26 cellular contexts compared by ENCODE assay signal in the genomic region with DNA sequence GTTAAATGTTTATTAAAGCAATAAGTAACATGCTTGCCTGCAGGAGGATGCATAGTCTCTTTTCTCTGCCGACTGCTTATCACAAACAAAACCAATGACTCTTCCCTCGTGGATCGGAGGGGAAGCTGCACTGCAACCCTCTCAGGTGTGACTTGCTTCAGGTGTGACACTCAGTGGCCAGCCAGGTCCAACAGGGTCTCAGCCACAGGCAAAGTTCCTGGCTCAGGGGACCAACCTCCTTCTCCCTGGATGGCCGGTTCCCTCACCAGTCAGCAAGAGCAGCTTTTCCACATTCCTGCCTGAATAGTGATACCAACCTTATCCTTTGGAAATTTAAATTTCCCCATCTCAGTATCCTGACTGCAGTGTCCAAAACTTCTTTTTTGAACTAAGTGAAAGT.
"Had no signal": no experiment of that assay in that cellular context is flagged by ENCODE, and none has a peak within 500 bp of the region (broad histone marks: within the 10 kb centered on the region; RNA-seq: fewer than 3 reads in every experiment).

No MANE protein-coding gene starts in this region.

- ATAC-seq: naive thymus-derived CD8-positive, alpha-beta T cell; natural killer cell treated with Interleukin-12 subunit alpha and Interleukin-12 subunit beta and Interleukin-15 and Interleukin-18, amount 100 ng/mL, for 72 hours; pancreas; psoas muscle; right cardiac atrium; stimulated activated effector memory CD8-positive, alpha-beta T cell treated with anti-CD3 and anti-CD28 coated beads, Interleukin-12 subunit alpha, Interleukin-12 subunit beta, amount 100 ng/mL, for 72 hours; stimulated activated naive B cell treated with anti-CD40 and anti-IgM and Interleukin-4, amounts not matched to agents 10 μg/mL and 1 μg/mL and 100 μg/mL, for 72 hours had no signal

- H3K27me3 ChIP-seq: neutrophil, pancreas, right lobe of liver, sigmoid colon, stomach, suprapubic skin, testis, tibial nerve, upper lobe of left lung, vagina had no signal

- H3K27ac ChIP-seq: neutrophil, pancreas, psoas muscle, right lobe of liver, sigmoid colon, stomach, suprapubic skin, testis, tibial nerve, upper lobe of left lung, vagina had no signal

- H3K4me3 Mint-ChIP-seq: naive B cell; naive thymus-derived CD8-positive, alpha-beta T cell; natural killer cell treated with Interleukin-12 subunit alpha and Interleukin-12 subunit beta and Interleukin-15 and Interleukin-18, amount 100 ng/mL, for 72 hours; stimulated activated effector memory CD8-positive, alpha-beta T cell treated with anti-CD3 and anti-CD28 coated beads, Interleukin-12 subunit alpha, Interleukin-12 subunit beta, amount 100 ng/mL, for 72 hours; stimulated activated naive B cell treated with anti-CD40 and anti-IgM and Interleukin-4, amounts not matched to agents 10 μg/mL and 1 μg/mL and 100 μg/mL, for 72 hours; stimulated activated naive CD8-positive, alpha-beta T cell treated with anti-CD3 and anti-CD28 coated beads, Interleukin-15, Interleukin-2, amounts not matched to agents 100 ng/mL and 50 ng/mL, for 24 hours had no signal

- H3K4me1 Mint-ChIP-seq: naive B cell; naive thymus-derived CD8-positive, alpha-beta T cell; stimulated activated effector memory CD8-positive, alpha-beta T cell treated with anti-CD3 and anti-CD28 coated beads, Interleukin-12 subunit alpha, Interleukin-12 subunit beta, amount 100 ng/mL, for 72 hours; stimulated activated naive B cell treated with anti-CD40 and anti-IgM and Interleukin-4, amounts not matched to agents 10 μg/mL and 1 μg/mL and 100 μg/mL, for 72 hours had no signal

- H3K36me3 Mint-ChIP-seq: naive thymus-derived CD8-positive, alpha-beta T cell; natural killer cell treated with Interleukin-12 subunit alpha and Interleukin-12 subunit beta and Interleukin-15 and Interleukin-18, amount 100 ng/mL, for 72 hours; stimulated activated effector memory CD8-positive, alpha-beta T cell treated with anti-CD3 and anti-CD28 coated beads, Interleukin-12 subunit alpha, Interleukin-12 subunit beta, amount 100 ng/mL, for 72 hours had no signal

- H3K4me1 ChIP-seq: pancreas, psoas muscle, right lobe of liver, sigmoid colon, stomach, suprapubic skin, testis, tibial nerve, upper lobe of left lung, vagina had no signal

- H3K9me3 Mint-ChIP-seq: natural killer cell treated with Interleukin-12 subunit alpha and Interleukin-12 subunit beta and Interleukin-15 and Interleukin-18, amount 100 ng/mL, for 72 hours; stimulated activated effector memory CD8-positive, alpha-beta T cell treated with anti-CD3 and anti-CD28 coated beads, Interleukin-12 subunit alpha, Interleukin-12 subunit beta, amount 100 ng/mL, for 72 hours; stimulated activated naive CD8-positive, alpha-beta T cell treated with anti-CD3 and anti-CD28 coated beads, Interleukin-15, Interleukin-2, amounts not matched to agents 100 ng/mL and 50 ng/mL, for 24 hours had no signal

- H3K27ac Mint-ChIP-seq: naive B cell; naive thymus-derived CD8-positive, alpha-beta T cell; natural killer cell treated with Interleukin-12 subunit alpha and Interleukin-12 subunit beta and Interleukin-15 and Interleukin-18, amount 100 ng/mL, for 72 hours; stimulated activated effector memory CD8-positive, alpha-beta T cell treated with anti-CD3 and anti-CD28 coated beads, Interleukin-12 subunit alpha, Interleukin-12 subunit beta, amount 100 ng/mL, for 72 hours; stimulated activated naive B cell treated with anti-CD40 and anti-IgM and Interleukin-4, amounts not matched to agents 10 μg/mL and 1 μg/mL and 100 μg/mL, for 72 hours; stimulated activated naive CD8-positive, alpha-beta T cell treated with anti-CD3 and anti-CD28 coated beads, Interleukin-15, Interleukin-2, amounts not matched to agents 100 ng/mL and 50 ng/mL, for 24 hours had no signal

- H3K9me3 ChIP-seq: neutrophil, pancreas, psoas muscle, right lobe of liver, sigmoid colon, testis, upper lobe of left lung, vagina had no signal

- H3K36me3 ChIP-seq: neutrophil, pancreas, right lobe of liver, sigmoid colon, stomach, suprapubic skin, tibial nerve, upper lobe of left lung, vagina had no signal

- H3K4me3 ChIP-seq: pancreas, psoas muscle, right lobe of liver, sigmoid colon, stomach, suprapubic skin, testis, tibial nerve, upper lobe of left lung, vagina had no signal

- DNase-seq: naive B cell; naive thymus-derived CD8-positive, alpha-beta T cell; nucleus accumbens; pancreas; psoas muscle; right cardiac atrium; right lobe of liver; sigmoid colon; small intestine; stimulated activated CD4-positive, alpha-beta T cell treated with anti-CD3 and anti-CD28 coated beads, Interleukin-15, amount 100 ng/mL, for 24 hours; stimulated activated CD4-positive, alpha-beta T cell treated with anti-CD3 and anti-CD28 coated beads, Interleukin-2, amount 100 ng/mL, for 24 hours; stimulated activated CD4-positive, alpha-beta T cell treated with anti-CD3 and anti-CD28 coated beads, Interleukin-2, amount 100 ng/mL, for 48 hours; stimulated activated CD4-positive, alpha-beta T cell treated with anti-CD3 and anti-CD28 coated beads, Interleukin-4, amount 100 ng/mL, for 24 hours; stimulated activated naive B cell treated with anti-CD40 and anti-IgM and Interleukin-4, amounts not matched to agents 10 μg/mL and 1 μg/mL and 100 μg/mL, for 72 hours; stimulated activated naive CD4-positive, alpha-beta T cell treated with Interleukin-2 at 50 U/mL for 16 hours; stomach; testis; trophoblast cell had no signal

- H3K27me3 Mint-ChIP-seq: naive B cell; natural killer cell treated with Interleukin-12 subunit alpha and Interleukin-12 subunit beta and Interleukin-15 and Interleukin-18, amount 100 ng/mL, for 72 hours; stimulated activated naive B cell treated with anti-CD40 and anti-IgM and Interleukin-4, amounts not matched to agents 10 μg/mL and 1 μg/mL and 100 μg/mL, for 72 hours; stimulated activated naive CD8-positive, alpha-beta T cell treated with anti-CD3 and anti-CD28 coated beads, Interleukin-15, Interleukin-2, amounts not matched to agents 100 ng/mL and 50 ng/mL, for 24 hours had no signal
